33 cellular contexts compared by ENCODE assay signal in genomic region chr12:95970905-95971304, GRCh38. TPM values are rescaled to one million over a fixed set of nuclear protein-coding genes. Genes with fewer than 3 reads are reported as not detected.
DNase-seq lines count a peak whose midpoint lies in the region; ATAC-seq and TF ChIP-seq lines count a peak whose summit lies in the region.
"Had no signal": no experiment of that assay in that cellular context is flagged by ENCODE, and none has a peak within 500 bp of the region (broad histone marks: within the 10 kb centered on the region; RNA-seq: fewer than 3 reads in every experiment).

No MANE protein-coding gene starts in this region.

- H3K27me3 ChIP-seq in NT2/D1 (ENCODE audit: insufficient read depth, insufficient read length): no peaks in the 10 kb centered on the region
- H3K27me3 ChIP-seq: hepatocyte had no signal

- peaks cover 5% of the 10 kb centered on the region for H3K36me3 Mint-ChIP-seq in endothelial cell (ENCODE audit: low read depth, unreplicated experiment)
- H3K36me3 Mint-ChIP-seq: activated naive CD4-positive, alpha-beta T cell treated with anti-CD3 and anti-CD28 coated beads, Interleukin-2, amount 10 ng/mL, durations not matched to agents 7 days and 5 days; IgD-negative memory B cell had no signal

- H3K27me3 Mint-ChIP-seq in endothelial cell (ENCODE audit: unreplicated experiment): peaks cover 8% of the 10 kb centered on the region
- H3K27me3 Mint-ChIP-seq: activated B cell treated with CpG ODN at 0.5 μM for 24 hours; activated naive CD4-positive, alpha-beta T cell treated with anti-CD3 and anti-CD28 coated beads, Interleukin-2, amount 10 ng/mL, durations not matched to agents 7 days and 5 days; IgD-negative memory B cell; progenitor cell of endocrine pancreas had no signal

- DNase-seq in AG20443 (ENCODE audit: low spot score) (peak; percentile 25), NT2/D1 (ENCODE audit: low read depth, low spot score) (peak; percentile 94), endothelial cell (ENCODE audit: low spot score) (no peak), iPS-NIHi7 (ENCODE audit: extremely low spot score) (peak; percentile 77), Ammon's horn (ENCODE audit: low spot score) (no peak), UCSD-AML1 (lab: John Stamatoyannopoulos, UW; ENCODE audit: unreplicated experiment) (no peak), globus pallidus (ENCODE audit: low spot score) (no peak)
- DNase-seq: activated B cell treated with CpG ODN at 0.5 μM for 24 hours; activated naive CD4-positive, alpha-beta T cell treated with anti-CD3 and anti-CD28 coated beads, Interleukin-2, amount 10 ng/mL, durations not matched to agents 7 days and 5 days; AML-193; caudate nucleus; CD8-positive, alpha-beta T cell; GDM1; HCEC 1CT; NCI-H1105; NCI-H2081; NCI-H446; OCI-M1; Right ventricle myocardium superior; stimulated activated CD4-positive, alpha-beta T cell treated with anti-CD3 and anti-CD28 coated beads, Interleukin-1b, Interleukin-23, amount 100 ng/mL, for 48 hours; T1000 had no signal

- no peaks in the 10 kb centered on the region for H3K4me1 ChIP-seq in NT2/D1 (ENCODE audit: insufficient read depth, insufficient read length)

- no peak for ATAC-seq in HG03135 (IDR thresholded peaks at IDR 0.05; ENCODE audit: unreplicated experiment)
- ATAC-seq: CD8-positive, alpha-beta T cell had no signal

- no peaks in the 10 kb centered on the region for H3K9me3 Mint-ChIP-seq in endothelial cell (ENCODE audit: unreplicated experiment)
- H3K9me3 Mint-ChIP-seq: activated B cell treated with CpG ODN at 0.5 μM for 24 hours; activated naive CD4-positive, alpha-beta T cell treated with anti-CD3 and anti-CD28 coated beads, Interleukin-2, amount 10 ng/mL, durations not matched to agents 7 days and 5 days; activated T-helper 1 cell treated with anti-CD3 and anti-CD28 coated beads, Interleukin-12 subunit alpha, Interleukin-12 subunit beta, Interleukin-2, Interleukin-4 antibody, amounts not matched to agents 30 ng/mL and 10 ng/mL and 1 ng/mL, durations not matched to agents 14 hours and 24 hours and 36 hours; CD8-positive, alpha-beta T cell; IgD-negative memory B cell had no signal

- no peaks in the 10 kb centered on the region for H3K36me3 ChIP-seq in NT2/D1 (ENCODE audit: insufficient read depth, insufficient read length, low read length)

- H3K4me3 ChIP-seq in NT2/D1 (ENCODE audit: insufficient read length, low read depth): no peak overlapping the region
- H3K4me3 ChIP-seq: hepatocyte had no signal

- H3K4me3 Mint-ChIP-seq in endothelial cell (ENCODE audit: unreplicated experiment): no peak overlapping the region
- H3K4me3 Mint-ChIP-seq: activated B cell treated with CpG ODN at 0.5 μM for 24 hours; activated naive CD4-positive, alpha-beta T cell treated with anti-CD3 and anti-CD28 coated beads, Interleukin-2, amount 10 ng/mL, durations not matched to agents 7 days and 5 days; activated T-helper 1 cell treated with anti-CD3 and anti-CD28 coated beads, Interleukin-12 subunit alpha, Interleukin-12 subunit beta, Interleukin-2, Interleukin-4 antibody, amounts not matched to agents 30 ng/mL and 10 ng/mL and 1 ng/mL, durations not matched to agents 14 hours and 24 hours and 36 hours; CD8-positive, alpha-beta T cell; IgD-negative memory B cell; neural crest cell had no signal

- no peaks in the 10 kb centered on the region; the same call in 1 of the 2 replicates for H3K9me3 ChIP-seq in NT2/D1 (ENCODE audit: insufficient read depth, low read length)

- no peak overlapping the region for H3K9ac ChIP-seq in NT2/D1 (ENCODE audit: insufficient read length, low read depth)

- H3K4me1 Mint-ChIP-seq in endothelial cell (ENCODE audit: unreplicated experiment): no peaks in the 10 kb centered on the region
- H3K4me1 Mint-ChIP-seq: activated B cell treated with CpG ODN at 0.5 μM for 24 hours; activated naive CD4-positive, alpha-beta T cell treated with anti-CD3 and anti-CD28 coated beads, Interleukin-2, amount 10 ng/mL, durations not matched to agents 7 days and 5 days; IgD-negative memory B cell; neural crest cell had no signal

- no peak for TF ChIP-seq CTCF in endothelial cell (IDR thresholded peaks at IDR 0.05; ENCODE audit: unreplicated experiment)

- peak overlapping the region; percentile 22 for H3K27ac Mint-ChIP-seq in endothelial cell (ENCODE audit: unreplicated experiment)
- H3K27ac Mint-ChIP-seq: activated B cell treated with CpG ODN at 0.5 μM for 24 hours; activated naive CD4-positive, alpha-beta T cell treated with anti-CD3 and anti-CD28 coated beads, Interleukin-2, amount 10 ng/mL, durations not matched to agents 7 days and 5 days; activated T-helper 1 cell treated with anti-CD3 and anti-CD28 coated beads, Interleukin-12 subunit alpha, Interleukin-12 subunit beta, Interleukin-2, Interleukin-4 antibody, amounts not matched to agents 30 ng/mL and 10 ng/mL and 1 ng/mL, durations not matched to agents 14 hours and 24 hours and 36 hours; CD8-positive, alpha-beta T cell; IgD-negative memory B cell; progenitor cell of endocrine pancreas had no signal

RNA-seq across cellular contexts. Expression of gene HAL, which starts 25.2 kb away (rescaled TPM):
- total RNA-seq in endothelial cell (ENCODE audit: unreplicated experiment): 1.1 TPM
- total RNA-seq: A172, frontal cortex had no signal

RNA-seq across cellular contexts. Expression of gene AMDHD1, which starts 27.8 kb away (rescaled TPM):
- not detected for total RNA-seq in endothelial cell (ENCODE audit: unreplicated experiment)
- total RNA-seq: lung microvascular endothelial cell had no signal

RNA-seq across cellular contexts. Expression of gene CCDC38, which starts 28.5 kb away (rescaled TPM):
- total RNA-seq in endothelial cell (ENCODE audit: unreplicated experiment): not detected
- total RNA-seq: A172; activated T-helper 1 cell treated with anti-CD3 and anti-CD28 coated beads, Interleukin-12 subunit alpha, Interleukin-12 subunit beta, Interleukin-2, Interleukin-4 antibody, amounts not matched to agents 30 ng/mL and 10 ng/mL and 1 ng/mL, durations not matched to agents 14 hours and 24 hours and 36 hours; CD8-positive, alpha-beta T cell; dermis microvascular lymphatic vessel endothelial cell; frontal cortex; hepatocyte; kidney epithelial cell; lung microvascular endothelial cell; neural crest cell; progenitor cell of endocrine pancreas; ureter had no signal

Comparison
In these comparisons a context has a peak if more than half of its experiments do, and no peak if none do; other contexts are left out.
1. DNase-seq: peak in AG20443 (single experiment), NT2/D1 (single experiment) and iPS-NIHi7 (single experiment); none in endothelial cell (single experiment), Ammon's horn (single experiment), UCSD-AML1 (single experiment) and globus pallidus (single experiment).